Comparison of ENCODE assay signal across 14 cellular contexts in genomic region chr6:163984446-163984936, GRCh38.
A peak's percentile ranks its signal among the peaks of the same experiment; 100 is the strongest.
DNase-seq lines count a peak whose midpoint lies in the region; ATAC-seq, FAIRE-seq and TF ChIP-seq lines count a peak whose summit lies in the region.
"Had no signal": no experiment of that assay in that cellular context is flagged by ENCODE, and none has a peak within 500 bp of the region (broad histone marks: within the 10 kb centered on the region; RNA-seq: fewer than 3 reads in every experiment).

No MANE protein-coding gene starts in this region.

- H3K79me1 ChIP-seq in H9 (ENCODE audit: insufficient read depth, low read depth, low read length, poor library complexity, severe bottlenecking), result no peaks in the 10 kb centered on the region

- H3K36me3 ChIP-seq in testis (ENCODE audit: low read depth, missing control alignments), result no peaks in the 10 kb centered on the region
- H3K36me3 ChIP-seq: tibial nerve had no signal

- no peak overlapping the region; a peak in 1 of 7 replicates for H3K27ac Mint-ChIP-seq in H9

- peak; percentile 54 for ATAC-seq in GM21786 (IDR thresholded peaks at IDR 0.05; ENCODE audit: unreplicated experiment)
- no peak for ATAC-seq in esophagus mucosa
- ATAC-seq in HG02981 (IDR thresholded peaks at IDR 0.05; ENCODE audit: unreplicated experiment), result no peak
- ATAC-seq: left lobe of liver had no signal

- no peak overlapping the region for H3K23ac ChIP-seq in H9 (ENCODE audit: insufficient read length, low read depth, low read length)

- no peak overlapping the region for H2BK5ac ChIP-seq in H9 (ENCODE audit: insufficient read length, low read length)

- no peaks in the 10 kb centered on the region for H3K36me3 Mint-ChIP-seq in H9 (ENCODE audit: insufficient read depth in 1 of 3, low read depth in 3 of 3)

- no CpG with 5 or more reads among the region's 5 CpGs for WGBS in H9 (ENCODE audit: extremely low coverage, insufficient read length, low lambda C conversion rate)
- 73 to 82% methylated on average over 5 of the region's 5 CpGs for WGBS in testis, 2 donors

- H2AK5ac ChIP-seq in H9 (ENCODE audit: insufficient read length, low read length), result no peak overlapping the region

- H3K23me2 ChIP-seq in H9 (ENCODE audit: insufficient read length, low read depth, low read length, poor library complexity, severe bottlenecking), result no peaks in the 10 kb centered on the region

- no peaks in the 10 kb centered on the region for H3K4me1 ChIP-seq in H9 (ENCODE audit: insufficient read depth, low read length)
- H3K4me1 ChIP-seq in testis, result peaks cover 3% of the 10 kb centered on the region
- H3K4me1 ChIP-seq: parathyroid adenoma had no signal

- no peak overlapping the region for H3K4me3 Mint-ChIP-seq in H9

- peaks cover 0 to 4% of the 10 kb centered on the region in 2 experiments; a peak in 1 of 5 replicates for H3K9me3 Mint-ChIP-seq in H9

- no peak overlapping the region for H4K8ac ChIP-seq in H9 (replicated peaks; ENCODE audit: insufficient read length, low read depth, low read length)

- no peak overlapping the region for H2AFZ ChIP-seq in H9 (ENCODE audit: low read length)
- H2AFZ ChIP-seq: parathyroid adenoma had no signal

- H4K91ac ChIP-seq in H9 (ENCODE audit: insufficient read length, low read depth, low read length), result no peak overlapping the region

- H4K5ac ChIP-seq in H9 (ENCODE audit: insufficient read length, low read depth, low read length), result no peak overlapping the region

- H3T11ph ChIP-seq in H9 (ENCODE audit: low read length), result no peak overlapping the region

- no peak overlapping the region for H2BK120ac ChIP-seq in H9 (ENCODE audit: low read depth, low read length, poor library complexity, severe bottlenecking)

- H3K18ac ChIP-seq in H9 (ENCODE audit: insufficient read length, low read depth, low read length), result no peak overlapping the region

- H2BK15ac ChIP-seq in H9 (ENCODE audit: low read depth, low read length), result no peak overlapping the region

- H3K27me3 Mint-ChIP-seq in H9 (ENCODE audit: low read depth), result no peaks in the 10 kb centered on the region; the same call in 1 of the 2 replicates

- TF ChIP-seq POLR2A in GM12891 (IDR thresholded peaks at IDR 0.05; ENCODE audit: low read depth, low read length) (no peak), NB4 (IDR thresholded peaks at IDR 0.05; ENCODE audit: extremely low read depth, insufficient read length) (no peak), testis (IDR thresholded peaks at IDR 0.05) (no peak)

- no peak overlapping the region for H2BK12ac ChIP-seq in H9 (ENCODE audit: insufficient read length, low read depth, low read length)

- H2BK20ac ChIP-seq in H9 (ENCODE audit: low read depth, low read length, poor library complexity, severe bottlenecking), result no peak overlapping the region

- no peak for TF ChIP-seq CTCF in NB4 (IDR thresholded peaks at IDR 0.05; ENCODE audit: low read depth, low read length)
- no peak for TF ChIP-seq CTCF in H9 (conservative IDR thresholded peaks at IDR 0.05)
- TF ChIP-seq CTCF in testis (IDR thresholded peaks at IDR 0.05), result no peak

- no peak overlapping the region for H3K9ac ChIP-seq in H9 (ENCODE audit: extremely low read depth, insufficient read length, low read length)
- H3K9ac ChIP-seq: parathyroid adenoma had no signal

- intact Hi-C loops in testis (cut with DNase I; ENCODE audit: low total_unique reads), result no loop called here

- DNase-seq in GM12891 (ENCODE audit: insufficient read length, low spot score) (no peak), NB4 (ENCODE audit: low read depth) (peak; percentile 70), kidney tubule cell (ENCODE audit: low spot score) (peak; percentile 21), H9 (no peak), testis (no peak)
- DNase-seq: NCI-H1436 treated with DMSO at 0.1 percent for 48 hours, OCI-M1 had no signal

- no peaks in the 10 kb centered on the region for H3K27me3 ChIP-seq in H9 (ENCODE audit: insufficient read depth, low read length)
- H3K27me3 ChIP-seq in testis, result no peaks in the 10 kb centered on the region
- H3K27me3 ChIP-seq: tibial nerve had no signal

- H3K79me2 ChIP-seq in H9 (ENCODE audit: insufficient read depth, low read length), result no peaks in the 10 kb centered on the region
- H3K79me2 ChIP-seq: parathyroid adenoma had no signal

- no peak overlapping the region for H3K14ac ChIP-seq in H9 (ENCODE audit: insufficient read depth, low read length)

- no peaks in the 10 kb centered on the region for H4K20me1 ChIP-seq in H9 (ENCODE audit: control insufficient read depth, insufficient read depth, insufficient read length)

- H3K9me3 ChIP-seq in H9 (ENCODE audit: control insufficient read depth, low read depth, low read length) (no peaks in the 10 kb centered on the region), testis (no peaks in the 10 kb centered on the region)
- H3K9me3 ChIP-seq: tibial nerve had no signal

- H3K4me2 ChIP-seq in H9 (ENCODE audit: insufficient read depth, insufficient read length, low read length), result no peak overlapping the region

- no peak overlapping the region for H3K4ac ChIP-seq in H9 (ENCODE audit: low read depth, low read length)

- no peak overlapping the region for H3K56ac ChIP-seq in H9 (ENCODE audit: insufficient read length, low read depth, low read length)

- peak; percentile 93 for FAIRE-seq in GM12891 (lab: Jason Lieb, UNC)

- H3K4me3 ChIP-seq in NB4 (ENCODE audit: low read depth, low read length) (no peak overlapping the region), testis (no peak overlapping the region)

- peaks cover 4% of the 10 kb centered on the region in 2 experiments; a peak in 1 of 4 replicates for H3K4me1 Mint-ChIP-seq in H9

- H3K27ac ChIP-seq in H9 (ENCODE audit: insufficient read length, low read depth, low read length) (no peak overlapping the region), testis (no peak overlapping the region)
- H3K27ac ChIP-seq: C4-2B, parathyroid adenoma had no signal

TF ChIP-seq in GM12891, 5 proteins besides CTCF, POLR2A, EP300 and RAD21:
- TF ChIP-seq SPI1 (IDR thresholded peaks at IDR 0.05; ENCODE audit: low read depth, low read length) (no peak), POU2F2 (IDR thresholded peaks at IDR 0.05; ENCODE audit: low read depth, low read length) (no peak), POLR2AphosphoS5 (IDR thresholded peaks at IDR 0.05; ENCODE audit: low read depth, low read length) (no peak), PAX5 (IDR thresholded peaks at IDR 0.05; ENCODE audit: insufficient read depth, low read length, severe bottlenecking) (no peak), TAF1 (IDR thresholded peaks at IDR 0.05; ENCODE audit: low read depth, low read length) (no peak)

Comparison
In these comparisons a context has a peak if more than half of its experiments do, and no peak if none do; other contexts are left out.
1. DNase-seq: peak in NB4 (single experiment) and kidney tubule cell (single experiment); none in GM12891 (single experiment), H9 (single experiment) and testis (single experiment).